14 cellular contexts compared by ENCODE assay signal in genomic region chr20:51034988-51035656, GRCh38. TPM values are rescaled to one million over a fixed set of nuclear protein-coding genes. Genes with fewer than 3 reads are reported as not detected.
"Had no signal": no experiment of that assay in that cellular context is flagged by ENCODE, and none has a peak within 500 bp of the region (broad histone marks: within the 10 kb centered on the region; RNA-seq: fewer than 3 reads in every experiment).

No MANE protein-coding gene starts in this region.

- H3K9me3 Mint-ChIP-seq: activated naive CD8-positive, alpha-beta T cell treated with anti-CD3 and anti-CD28 coated beads for 36 hours had no signal

- ATAC-seq: activated T-cell treated with anti-CD3 and anti-CD28 coated beads, Interleukin-2, amount 50 U/mL, for 72 hours; heart left ventricle; pancreas had no signal

- DNase-seq: activated CD4-positive, alpha-beta memory T cell treated with anti-CD3 and anti-CD28 coated beads, Interleukin-2, amount 10 ng/mL, durations not matched to agents 7 days and 5 days; activated CD4-positive, CD25-positive, alpha-beta regulatory T cell treated with anti-CD3 and anti-CD28 coated beads, Interleukin-2, amount 50 U/mL, for 72 hours; activated gamma-delta T cell treated with Interleukin-2 at 50 U/mL for 16 hours; activated naive CD8-positive, alpha-beta T cell treated with anti-CD3 and anti-CD28 coated beads for 36 hours; activated T-cell treated with anti-CD3 and anti-CD28 coated beads, Interleukin-2, amount 50 U/mL, for 72 hours; foreskin melanocyte; heart left ventricle; mammary epithelial cell; nephron progenitor cell; pancreas; stimulated activated CD4-positive, alpha-beta T cell treated with anti-CD3 and anti-CD28 coated beads, Interleukin-4, amount 100 ng/mL, for 4 hours; thyroid gland had no signal

- H3K4me3 ChIP-seq: heart left ventricle, pancreas, thyroid gland, vagina had no signal

- H3K9me3 ChIP-seq: heart left ventricle, pancreas, thyroid gland, vagina had no signal

- H3K27ac ChIP-seq: heart left ventricle, pancreas, thyroid gland, vagina had no signal

- H3K27me3 ChIP-seq: pancreas, vagina had no signal

- H3K4me1 ChIP-seq: heart left ventricle, pancreas, thyroid gland, vagina had no signal

- H3K27ac Mint-ChIP-seq: activated CD4-positive, alpha-beta memory T cell treated with anti-CD3 and anti-CD28 coated beads, Interleukin-2, amount 10 ng/mL, durations not matched to agents 7 days and 5 days; activated naive CD8-positive, alpha-beta T cell treated with anti-CD3 and anti-CD28 coated beads for 36 hours; nephron progenitor cell had no signal

- H3K36me3 ChIP-seq: heart left ventricle, pancreas, thyroid gland, vagina had no signal

- H3K36me3 Mint-ChIP-seq: activated naive CD8-positive, alpha-beta T cell treated with anti-CD3 and anti-CD28 coated beads for 36 hours had no signal

- H3K4me3 Mint-ChIP-seq: activated CD4-positive, alpha-beta memory T cell treated with anti-CD3 and anti-CD28 coated beads, Interleukin-2, amount 10 ng/mL, durations not matched to agents 7 days and 5 days; activated naive CD8-positive, alpha-beta T cell treated with anti-CD3 and anti-CD28 coated beads for 36 hours; nephron progenitor cell had no signal

RNA-seq across cellular contexts. Expression of gene KCNG1, which starts 12.2 kb away (rescaled TPM):
- total RNA-seq: T-helper 2 cell treated with Interferon-gamma antibody and Interleukin-4, amounts not matched to agents 100 ng/mL and 5 ng/mL, for 36 hours had no signal
